Comparison of ENCODE assay signal across 8 cellular contexts in the genomic region with DNA sequence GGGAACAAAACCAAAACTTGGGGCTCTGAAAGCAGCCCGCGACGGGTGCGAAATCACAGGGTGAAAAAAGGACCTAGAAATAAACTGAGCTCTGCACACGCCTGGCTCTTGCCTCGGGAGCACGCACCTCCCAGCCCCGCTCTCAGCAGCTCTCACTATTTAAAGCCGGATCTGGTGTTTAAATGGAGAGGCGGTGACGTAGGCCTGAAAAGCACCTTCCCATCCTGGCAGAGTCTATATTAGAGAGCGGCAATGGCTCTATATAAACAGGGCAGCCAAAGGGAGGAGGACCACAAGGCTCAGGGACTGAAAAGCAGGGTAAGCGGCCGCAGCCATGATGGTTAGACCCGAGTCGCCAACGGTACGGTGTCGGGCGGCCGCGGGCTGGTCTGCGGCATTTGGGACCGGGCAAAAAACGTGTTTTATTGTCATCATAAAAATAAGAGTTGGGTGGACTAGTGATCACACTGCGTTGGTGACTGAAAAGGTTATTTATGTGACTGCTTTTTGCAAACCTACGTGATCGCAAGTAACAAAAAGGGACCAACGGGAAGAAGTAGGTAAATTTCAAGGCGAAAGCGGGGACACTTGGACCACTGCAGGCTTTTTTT. TPM values are rescaled to one million over a fixed set of nuclear protein-coding genes. Genes with fewer than 3 reads are reported as not detected.
DNase-seq lines count a peak whose midpoint lies in the region; ATAC-seq and TF ChIP-seq lines count a peak whose summit lies in the region.

No MANE protein-coding gene starts in this region.

- peaks cover 55% of the 10 kb centered on the region for H3K36me3 Mint-ChIP-seq in CD4-positive, alpha-beta T cell (ENCODE audit: low read depth)
- H3K36me3 Mint-ChIP-seq in activated CD4-positive, alpha-beta memory T cell treated with anti-CD3 and anti-CD28 coated beads, Interleukin-2, amount 10 ng/mL, durations not matched to agents 7 days and 5 days (ENCODE audit: low read depth), result peaks cover 42% of the 10 kb centered on the region

- 0% methylated on average over 31 of the region's 31 CpGs for WGBS in right lobe of liver (ENCODE audit: insufficient coverage, low coverage, low lambda C conversion rate, missing lambda C conversion rate)

- H3K4me1 Mint-ChIP-seq in CD4-positive, alpha-beta T cell (ENCODE audit: low read depth), result peaks cover 56% of the 10 kb centered on the region
- H3K4me1 Mint-ChIP-seq in activated CD4-positive, alpha-beta memory T cell treated with anti-CD3 and anti-CD28 coated beads, Interleukin-2, amount 10 ng/mL, durations not matched to agents 7 days and 5 days, result peaks cover 46% of the 10 kb centered on the region

- CTCF ChIA-PET in CD4-positive, alpha-beta T cell (lab: Charles Lee), result no interaction called here
- CTCF ChIA-PET in activated CD4-positive, alpha-beta memory T cell treated with anti-CD3 and anti-CD28 coated beads, Interleukin-2, amount 10 ng/mL, durations not matched to agents 7 days and 5 days (lab: Charles Lee), result interaction anchor here (0.6 to 1.3 kb wide), 7 partner anchors 23 to 260 kb away, joined by 3 to 18 read pairs (median 3); no protein-coding TSS in a partner anchor

- H3K4me3 Mint-ChIP-seq in CD4-positive, alpha-beta T cell, result peak overlapping the region; percentile 100
- H3K4me3 Mint-ChIP-seq in activated CD4-positive, alpha-beta memory T cell treated with anti-CD3 and anti-CD28 coated beads, Interleukin-2, amount 10 ng/mL, durations not matched to agents 7 days and 5 days, result peak overlapping the region; percentile 99

- no peaks in the 10 kb centered on the region for H3K9me3 Mint-ChIP-seq in CD4-positive, alpha-beta T cell
- peaks cover 2% of the 10 kb centered on the region for H3K9me3 Mint-ChIP-seq in activated CD4-positive, alpha-beta memory T cell treated with anti-CD3 and anti-CD28 coated beads, Interleukin-2, amount 10 ng/mL, durations not matched to agents 7 days and 5 days

- peaks cover 0 to 17% (median 0%) of the 10 kb centered on the region in 4 donors for H3K36me3 ChIP-seq in right lobe of liver

- H3K9me3 ChIP-seq in CD4-positive, alpha-beta T cell (ENCODE audit: control insufficient read depth, low read length), result no peaks in the 10 kb centered on the region
- H3K9me3 ChIP-seq in right lobe of liver, result no peaks in the 10 kb centered on the region

- intact Hi-C loops in CD4-positive, alpha-beta T cell (cut with DNase I, micrococcal nuclease), result loop anchor here (1.0 to 5.0 kb wide), 5 partner anchors 27 to 287 kb away; no protein-coding TSS in a partner anchor
- intact Hi-C loops in dorsolateral prefrontal cortex (cut with DNase I), result loop anchor here in 1 of 2 donors (5.0 kb wide), 1 partner anchor 277 kb away; the partner anchor contains the start of gene CEP128
- intact Hi-C loops in right lobe of liver (cut with DNase I), result no loop called here

- peaks cover 9% of the 10 kb centered on the region for H3K27me3 Mint-ChIP-seq in CD4-positive, alpha-beta T cell
- H3K27me3 Mint-ChIP-seq in activated CD4-positive, alpha-beta memory T cell treated with anti-CD3 and anti-CD28 coated beads, Interleukin-2, amount 10 ng/mL, durations not matched to agents 7 days and 5 days, result peaks cover 2% of the 10 kb centered on the region

- no peak for TF ChIP-seq CTCF in CD4-positive, alpha-beta T cell (IDR thresholded peaks at IDR 0.05)
- TF ChIP-seq CTCF in dorsolateral prefrontal cortex (IDR thresholded peaks at IDR 0.05 in 54 of 56, conservative IDR thresholded peaks at IDR 0.05 in 2 of 56; ENCODE audit: low read depth in 1 of 56, partially characterized antibody in 56 of 56) (peak in 8 of 56 donors; percentile 4 to 40 (median 18)), right lobe of liver (IDR thresholded peaks at IDR 0.05) (no peak)

- H3K4me3 ChIP-seq in dorsolateral prefrontal cortex, result peak overlapping the region; percentile 57 to 96 (median 81)
- peak overlapping the region; percentile 57 to 71 (median 70) for H3K4me3 ChIP-seq in right lobe of liver

- peak; percentile 68 to 91 (median 81) for DNase-seq in CD4-positive, alpha-beta T cell
- peak; percentile 88 for DNase-seq in HK-2 (ENCODE audit: unreplicated experiment)
- peak; percentile 95 for DNase-seq in NCI-H82 treated with DMSO at 0.1 percent for 48 hours (lab: John Stamatoyannopoulos, UW; ENCODE audit: unreplicated experiment)
- peak; percentile 87 for DNase-seq in activated CD4-positive, alpha-beta memory T cell treated with anti-CD3 and anti-CD28 coated beads, Interleukin-2, amount 10 ng/mL, durations not matched to agents 7 days and 5 days
- peak; percentile 73 to 97 (median 90) for DNase-seq in dorsolateral prefrontal cortex
- DNase-seq in right lobe of liver, result peak; percentile 86 to 95 (median 90)
- peak; percentile 87 for DNase-seq in stimulated activated CD4-positive, alpha-beta T cell treated with anti-CD3 and anti-CD28 coated beads, Interleukin-4, amount 100 ng/mL, for 24 hours

- H3K27ac ChIP-seq in CD4-positive, alpha-beta T cell (ENCODE audit: low read depth, low read length), result peak overlapping the region; percentile 96
- H3K27ac ChIP-seq in dorsolateral prefrontal cortex, result peak overlapping the region; percentile 93 to 100 (median 98)
- H3K27ac ChIP-seq in right lobe of liver, result peak overlapping the region; percentile 93 to 98 (median 95)

- H3K27ac Mint-ChIP-seq in CD4-positive, alpha-beta T cell, result peak overlapping the region; percentile 99
- H3K27ac Mint-ChIP-seq in activated CD4-positive, alpha-beta memory T cell treated with anti-CD3 and anti-CD28 coated beads, Interleukin-2, amount 10 ng/mL, durations not matched to agents 7 days and 5 days, result peak overlapping the region; percentile 100

- peak; percentile 67 for ATAC-seq in CD4-positive, alpha-beta T cell (ENCODE audit: poor library complexity)
- ATAC-seq in GM19455 (IDR thresholded peaks at IDR 0.05; ENCODE audit: unreplicated experiment), result peak; percentile 57
- peak; percentile 74 to 85 (median 74) for ATAC-seq in right lobe of liver

- peak; percentile 100 for TF ChIP-seq POLR2A in right lobe of liver (IDR thresholded peaks at IDR 0.05)

- H3K4me1 ChIP-seq in right lobe of liver, result peaks cover 0 to 29% (median 7%) of the 10 kb centered on the region in 4 donors

- POLR2A ChIA-PET in CD4-positive, alpha-beta T cell (lab: Charles Lee), result interaction anchor here (0.6 to 1.5 kb wide), 22 partner anchors 10 to 315 kb away, joined by 3 to 36 read pairs (median 4); partner anchors contain the start of genes SEL1L and TSHR
- POLR2A ChIA-PET in activated CD4-positive, alpha-beta memory T cell treated with anti-CD3 and anti-CD28 coated beads, Interleukin-2, amount 10 ng/mL, durations not matched to agents 7 days and 5 days (lab: Charles Lee), result interaction anchor here (0.7 to 1.9 kb wide), 27 partner anchors 9 to 314 kb away, joined by 3 to 19 read pairs (median 5); partner anchors contain the start of genes CEP128 and SEL1L

- H3K27me3 ChIP-seq in CD4-positive, alpha-beta T cell (ENCODE audit: control insufficient read depth, insufficient read depth, low read length), result no peaks in the 10 kb centered on the region
- no peaks in the 10 kb centered on the region for H3K27me3 ChIP-seq in dorsolateral prefrontal cortex
- H3K27me3 ChIP-seq in right lobe of liver, result no peaks in the 10 kb centered on the region

RNA-seq across cellular contexts. Expression of gene GTF2A1, which starts 1.4 kb away (rescaled TPM):
- 10 to 100 TPM; 11.5 to 12.8 TPM for total RNA-seq in CD4-positive, alpha-beta T cell
- total RNA-seq in activated CD4-positive, alpha-beta memory T cell treated with anti-CD3 and anti-CD28 coated beads, Interleukin-2, amount 10 ng/mL, durations not matched to agents 7 days and 5 days, result 10 to 100 TPM; 34.2 to 36.0 TPM
- total RNA-seq in dorsolateral prefrontal cortex (10 to 100 TPM; 28.5 to 73.1 (median 53.1) TPM), right lobe of liver (10 to 100 TPM; 11.0 to 16.8 (median 12.9) TPM)

Comparison
In these comparisons a context has a peak if more than half of its experiments do, and no peak if none do; other contexts are left out.
1. Peak in every context shown above with its lines: DNase-seq, ATAC-seq, H3K4me3 ChIP-seq and H3K27ac ChIP-seq.
2. intact Hi-C loops: an anchor here in CD4-positive, alpha-beta T cell (1.0 to 5.0 kb wide); none called in right lobe of liver.